Comparison of ENCODE assay signal across 8 cellular contexts in genomic region chr4:94451051-94451404, GRCh38. TPM values are rescaled to one million over a fixed set of nuclear protein-coding genes. Genes with fewer than 3 reads are reported as not detected.
DNase-seq lines count a peak whose midpoint lies in the region; ATAC-seq and TF ChIP-seq lines count a peak whose summit lies in the region.

No MANE protein-coding gene starts in this region.

- H4K20me1 ChIP-seq in DND-41 (ENCODE audit: insufficient read depth, low read length) (no peaks in the 10 kb centered on the region), OCI-LY1 (ENCODE audit: insufficient read depth, low read length) (no peaks in the 10 kb centered on the region)

- H3K4me2 ChIP-seq in DND-41 (ENCODE audit: insufficient read depth, low read length), result peak overlapping the region; percentile 68
- H3K4me2 ChIP-seq in OCI-LY1 (ENCODE audit: low read length), result peak overlapping the region; percentile 76

- H3K4me3 ChIP-seq in DND-41 (ENCODE audit: low read depth in 1 of 2, low read length in 2 of 2) (peak overlapping the region; percentile 89 to 97), OCI-LY1 (ENCODE audit: low read depth, low read length, poor library complexity, severe bottlenecking) (peak overlapping the region; percentile 83), ovary (peak overlapping the region; percentile 92)

- no peak for ATAC-seq in DND-41 (ENCODE audit: insufficient read depth, low read depth)
- no peak for ATAC-seq in GM21717 (IDR thresholded peaks at IDR 0.05; ENCODE audit: unreplicated experiment)

- peak overlapping the region; percentile 94 for H3K4me3 Mint-ChIP-seq in endothelial cell (ENCODE audit: unreplicated experiment)

- peaks cover 5% of the 10 kb centered on the region for H3K27me3 Mint-ChIP-seq in endothelial cell (ENCODE audit: unreplicated experiment)

- H3K36me3 ChIP-seq in DND-41 (ENCODE audit: insufficient read depth, low read length) (no peaks in the 10 kb centered on the region; the same call in 1 of the 2 replicates), OCI-LY1 (ENCODE audit: insufficient read depth, low read length) (peaks cover 6% of the 10 kb centered on the region; the same call in 1 of the 2 replicates), ovary (no peaks in the 10 kb centered on the region)

- no peaks in the 10 kb centered on the region for H3K9me2 ChIP-seq in OCI-LY1 (ENCODE audit: low read depth, low read length)

- H3K4me1 Mint-ChIP-seq in endothelial cell (ENCODE audit: unreplicated experiment), result peaks cover 31% of the 10 kb centered on the region

- no peak overlapping the region for H3K27ac Mint-ChIP-seq in endothelial cell (ENCODE audit: unreplicated experiment)

- TF ChIP-seq CTCF in DND-41 (IDR thresholded peaks at IDR 0.05; ENCODE audit: borderline replicate concordance, extremely low read depth, low read length, poor library complexity, severe bottlenecking) (no peak), OCI-LY1 (IDR thresholded peaks at IDR 0.05; ENCODE audit: low read length) (no peak), endothelial cell (IDR thresholded peaks at IDR 0.05; ENCODE audit: unreplicated experiment) (no peak), ovary (IDR thresholded peaks at IDR 0.05) (no peak)

- peak overlapping the region; percentile 87 for H3K9ac ChIP-seq in DND-41 (ENCODE audit: low read depth, low read length)
- H3K9ac ChIP-seq in OCI-LY1 (ENCODE audit: low read length), result peak overlapping the region; percentile 54; the same call in 1 of the 2 replicates

- H3F3A ChIP-seq in OCI-LY1 (ENCODE audit: insufficient read depth, low read length), result no peaks in the 10 kb centered on the region

- 2 to 6% (median 4%) methylated on average over 10 of the region's 10 CpGs for WGBS in ovary, 3 donors

- no peak for TF ChIP-seq EP300 in ovary (IDR thresholded peaks at IDR 0.05)

- H3K79me2 ChIP-seq in DND-41 (ENCODE audit: insufficient read depth, low read length) (no peaks in the 10 kb centered on the region; the same call in 1 of the 2 replicates), OCI-LY1 (ENCODE audit: insufficient read depth, low read length) (no peaks in the 10 kb centered on the region)

- TF ChIP-seq POLR2A in ovary (IDR thresholded peaks at IDR 0.05), result no peak

- H3K27me3 ChIP-seq in DND-41 (ENCODE audit: insufficient read depth, low read length, poor library complexity), result peaks cover 16% of the 10 kb centered on the region
- no peaks in the 10 kb centered on the region for H3K27me3 ChIP-seq in OCI-LY1 (ENCODE audit: insufficient read depth, low read length)
- no peaks in the 10 kb centered on the region for H3K27me3 ChIP-seq in ovary

- H3K36me3 Mint-ChIP-seq in endothelial cell (ENCODE audit: low read depth, unreplicated experiment), result peaks cover 21% of the 10 kb centered on the region

- H3K4me1 ChIP-seq in DND-41 (ENCODE audit: insufficient read depth, low read length) (peaks cover 26% of the 10 kb centered on the region), OCI-LY1 (ENCODE audit: insufficient read depth, low read length, severe bottlenecking) (peaks cover 24% of the 10 kb centered on the region), ovary (ENCODE audit: insufficient read depth) (no peaks in the 10 kb centered on the region)

- DNase-seq in DND-41 (no peak), endothelial cell (ENCODE audit: low spot score) (no peak), ovary (no peak), germinal center (ENCODE audit: low spot score) (no peak), SW 1271 (lab: John Stamatoyannopoulos, UW) (no peak)
- DNase-seq in activated effector memory CD4-positive, alpha-beta T cell treated with anti-CD3 and anti-CD28 coated beads, Interleukin-2, amount 50 U/mL, for 16 hours, result no peak

- H3K9me3 ChIP-seq in DND-41 (ENCODE audit: insufficient read depth, low read length, severe bottlenecking) (no peaks in the 10 kb centered on the region), OCI-LY1 (ENCODE audit: low read length) (no peaks in the 10 kb centered on the region), ovary (no peaks in the 10 kb centered on the region)

- no peaks in the 10 kb centered on the region for H3K9me3 Mint-ChIP-seq in endothelial cell (ENCODE audit: unreplicated experiment)

- H3K27ac ChIP-seq in DND-41 (ENCODE audit: low read length) (no peak overlapping the region; the same call in 1 of the 2 replicates), OCI-LY1 (ENCODE audit: low read depth, low read length, poor library complexity, severe bottlenecking) (no peak overlapping the region), ovary (no peak overlapping the region)

- intact Hi-C loops in ovary (cut with DNase I), result loop anchor here in 1 of 4 donors (5.0 to 10.0 kb wide), 2 partner anchors 39 to 54 kb away; no protein-coding TSS in a partner anchor

- H2AFZ ChIP-seq in DND-41 (ENCODE audit: low read depth, low read length) (peak overlapping the region; percentile 89), OCI-LY1 (ENCODE audit: low read length) (peak overlapping the region; percentile 91)

RNA-seq across cellular contexts. Expression of gene PDLIM5, which starts 0.7 kb away (rescaled TPM):
- total RNA-seq in endothelial cell (ENCODE audit: unreplicated experiment) (83.5 TPM), ovary (100 to 1,000 TPM in 3 of 7 donors, 10 to 100 TPM in 4; 67.2 to 160 (median 87.8) TPM)
- 100 to 1,000 TPM in 1 of 2 donors, 10 to 100 TPM in 1; 24.9 to 154 TPM for polyA plus RNA-seq in ovary
